In genomic region chr10:120824864-120825263, GRCh38 we compare ENCODE assay signal across 1 cellular context.
TF ChIP-seq lines count a peak whose summit lies in the region.

No MANE protein-coding gene starts in this region.

TF ChIP-seq in K562, 482 proteins besides CTCF, POLR2A, EP300 and RAD21 (continued from another document):
- TF ChIP-seq MGA (IDR thresholded peaks at IDR 0.05) (peak; percentile 29; the same call in 1 of the 2 replicates), RNF2 (IDR thresholded peaks at IDR 0.05) (no peak)
TF ChIP-seq in K562: peak in this region for 4.
